ENCODE assay signal across 8 cellular contexts in the genomic region with DNA sequence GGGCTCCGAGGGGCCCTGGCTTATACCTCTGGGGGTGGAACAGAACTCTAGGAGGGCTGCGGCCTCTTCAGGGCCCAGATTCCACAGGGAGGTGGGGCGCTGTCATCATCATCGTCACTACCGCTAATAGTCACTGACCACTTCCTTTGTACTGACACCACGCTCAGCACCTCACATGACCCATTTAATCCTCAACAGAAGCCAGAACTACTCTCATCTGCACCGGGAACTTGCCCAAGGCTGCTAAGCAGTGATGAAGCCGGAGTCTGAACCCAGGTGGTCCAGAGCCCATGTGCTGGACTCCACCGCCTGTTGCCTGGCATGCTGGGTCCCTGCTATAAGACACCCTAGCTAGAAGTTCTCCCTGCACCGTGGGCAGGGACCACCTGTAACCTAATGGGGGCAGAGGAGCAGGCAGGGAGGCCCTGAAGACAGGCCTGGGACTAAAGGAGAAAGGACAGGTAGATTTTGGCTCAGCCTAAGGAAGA. TPM values are rescaled to one million over a fixed set of nuclear protein-coding genes. Genes with fewer than 3 reads are reported as not detected.
DNase-seq lines count a peak whose midpoint lies in the region; ATAC-seq and TF ChIP-seq lines count a peak whose summit lies in the region.

No MANE protein-coding gene starts in this region.

- 66 to 82% (median 79%) methylated on average over 7 to 10 of the region's 10 CpGs for WGBS in stomach, 5 donors

- ATAC-seq in activated T-cell treated with anti-CD3 and anti-CD28 coated beads, Interleukin-2, amount 50 U/mL, for 72 hours (replicated peaks in 1 of 2), result peak; percentile 52 to 66
- ATAC-seq in left ventricle myocardium superior, result peak; percentile 1

- H3K36me3 ChIP-seq in stomach, result peaks cover 25 to 81% (median 60%) of the 10 kb centered on the region in 4 donors

- H3K27ac ChIP-seq in stomach, result peak overlapping the region; percentile 26 to 81 (median 70)

- no peak for TF ChIP-seq CTCF in stomach (IDR thresholded peaks at IDR 0.05)

- peaks cover 10 to 60% (median 24%) of the 10 kb centered on the region in 4 donors for H3K4me1 ChIP-seq in stomach

- intact Hi-C loops in left ventricle myocardium superior (cut with micrococcal nuclease), result no loop called here
- intact Hi-C loops in stomach (cut with DNase I; ENCODE audit: low total_unique reads), result no loop called here

- H3K36me3 Mint-ChIP-seq in activated T-cell treated with anti-CD3 and anti-CD28 coated beads, Interleukin-2, amount 50 U/mL, for 72 hours (ENCODE audit: insufficient read depth in 2 of 2), result peaks cover 0 to 10% of the 10 kb centered on the region in 2 donors

- peaks cover 39% of the 10 kb centered on the region for H3K4me1 Mint-ChIP-seq in activated T-cell treated with anti-CD3 and anti-CD28 coated beads, Interleukin-2, amount 50 U/mL, for 72 hours (ENCODE audit: low read depth)

- H3K27me3 Mint-ChIP-seq in activated T-cell treated with anti-CD3 and anti-CD28 coated beads, Interleukin-2, amount 50 U/mL, for 72 hours (ENCODE audit: low read depth), result no peaks in the 10 kb centered on the region

- H3K4me3 ChIP-seq in stomach, result no peak overlapping the region

- CTCF ChIA-PET in HEK293T (lab: Yijun Ruan, JAX), result no interaction called here

- POLR2A ChIA-PET in HEK293T (lab: Yijun Ruan, JAX), result interaction anchor here (3.1 kb wide), 1 partner anchor 52 kb away, joined by 18 read pairs; a partner anchor contains a TSS

- H3K9me3 ChIP-seq in stomach, result no peaks in the 10 kb centered on the region

- TF ChIP-seq EP300 in stomach (IDR thresholded peaks at IDR 0.05), result no peak

- no peaks in the 10 kb centered on the region for H3K9me3 Mint-ChIP-seq in activated T-cell treated with anti-CD3 and anti-CD28 coated beads, Interleukin-2, amount 50 U/mL, for 72 hours

- TF ChIP-seq POLR2A in stomach (IDR thresholded peaks at IDR 0.05), result no peak

- peak; percentile 57 for DNase-seq in activated CD4-positive, alpha-beta T cell treated with anti-CD3 and anti-CD28 coated beads for 48 hours
- no peak for DNase-seq in activated CD4-positive, alpha-beta T cell treated with anti-CD3 and anti-CD28 coated beads, Interleukin-2, amount 50 U/mL, for 1 hour
- peak; percentile 40 to 52 for DNase-seq in activated T-cell treated with anti-CD3 and anti-CD28 coated beads, Interleukin-2, amount 50 U/mL, for 72 hours
- DNase-seq in left ventricle myocardium superior (no peak), stomach (peak; percentile 38), HPDE6-E6E7 (ENCODE audit: extremely low spot score) (no peak), HEK293T (ENCODE audit: extremely low spot score) (no peak), germinal center (ENCODE audit: low spot score) (no peak)

- H3K27me3 ChIP-seq in stomach, result no peaks in the 10 kb centered on the region

- peak overlapping the region; percentile 78 to 80 for H3K4me3 Mint-ChIP-seq in activated T-cell treated with anti-CD3 and anti-CD28 coated beads, Interleukin-2, amount 50 U/mL, for 72 hours

- H3K27ac Mint-ChIP-seq in activated T-cell treated with anti-CD3 and anti-CD28 coated beads, Interleukin-2, amount 50 U/mL, for 72 hours, result peak overlapping the region; percentile 84

TF ChIP-seq in HEK293T, 16 proteins besides CTCF, POLR2A, EP300 and RAD21:
- TF ChIP-seq CTBP1 (IDR thresholded peaks at IDR 0.05; ENCODE audit: borderline replicate concordance) (no peak), LEF1 (IDR thresholded peaks at IDR 0.05; ENCODE audit: borderline replicate concordance) (no peak), L3MBTL2 (conservative IDR thresholded peaks at IDR 0.05) (no peak), ELF4 (IDR thresholded peaks at IDR 0.05) (no peak), SUZ12 (IDR thresholded peaks at IDR 0.05) (no peak), FOXM1 (IDR thresholded peaks at IDR 0.05; ENCODE audit: borderline replicate concordance) (no peak), ARNT (IDR thresholded peaks at IDR 0.05) (no peak), BHLHE40 (IDR thresholded peaks at IDR 0.05; ENCODE audit: borderline replicate concordance) (no peak), FOXK2 (IDR thresholded peaks at IDR 0.05) (no peak), SP1 (IDR thresholded peaks at IDR 0.05) (no peak), FOXA1 (IDR thresholded peaks at IDR 0.05) (no peak), NFRKB (IDR thresholded peaks at IDR 0.05) (no peak), ZNF384 (IDR thresholded peaks at IDR 0.05) (no peak), HDGF (IDR thresholded peaks at IDR 0.05; ENCODE audit: borderline replicate concordance) (no peak)
- TF ChIP-seq, protein P1, sequence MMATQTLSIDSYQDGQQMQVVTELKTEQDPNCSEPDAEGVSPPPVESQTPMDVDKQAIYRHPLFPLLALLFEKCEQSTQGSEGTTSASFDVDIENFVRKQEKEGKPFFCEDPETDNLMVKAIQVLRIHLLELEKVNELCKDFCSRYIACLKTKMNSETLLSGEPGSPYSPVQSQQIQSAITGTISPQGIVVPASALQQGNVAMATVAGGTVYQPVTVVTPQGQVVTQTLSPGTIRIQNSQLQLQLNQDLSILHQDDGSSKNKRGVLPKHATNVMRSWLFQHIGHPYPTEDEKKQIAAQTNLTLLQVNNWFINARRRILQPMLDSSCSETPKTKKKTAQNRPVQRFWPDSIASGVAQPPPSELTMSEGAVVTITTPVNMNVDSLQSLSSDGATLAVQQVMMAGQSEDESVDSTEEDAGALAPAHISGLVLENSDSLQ (IDR thresholded peaks at IDR 0.05), result no peak
TF ChIP-seq in HEK293T: peak in this region for 0.

RNA-seq across cellular contexts. Expression of a gene that starts 12.0 kb away (rescaled TPM):
- total RNA-seq in activated T-cell treated with anti-CD3 and anti-CD28 coated beads, Interleukin-2, amount 50 U/mL, for 72 hours, result 10 to 100 TPM; 89.0 to 97.6 TPM
- 8.6 TPM for total RNA-seq in left ventricle myocardium superior
- 10 to 100 TPM in 4 of 5 donors, 1 to 10 TPM in 1; 9.0 to 45.5 (median 25.5) TPM for total RNA-seq in stomach
- polyA plus RNA-seq in stomach, result 10 to 100 TPM in 2 of 3 donors, 1 to 10 TPM in 1; 6.4 to 18.5 (median 17.9) TPM

RNA-seq across cellular contexts. Expression of a gene that starts 22.9 kb away (rescaled TPM):
- total RNA-seq in activated T-cell treated with anti-CD3 and anti-CD28 coated beads, Interleukin-2, amount 50 U/mL, for 72 hours, result 100 to 1,000 TPM in 1 of 2 donors, 10 to 100 TPM in 1; 90.2 to 109 TPM
- total RNA-seq in left ventricle myocardium superior (152 TPM), stomach (100 to 1,000 TPM in 1 of 5 donors, 10 to 100 TPM in 4; 28.6 to 122 (median 46.1) TPM)
- polyA plus RNA-seq in stomach, result 100 to 1,000 TPM in 1 of 3 donors, 10 to 100 TPM in 2; 87.3 to 104 (median 98.6) TPM

RNA-seq across cellular contexts. Expression of a gene that starts 46.2 kb away (rescaled TPM):
- 10 to 100 TPM; 16.5 to 24.1 TPM for total RNA-seq in activated T-cell treated with anti-CD3 and anti-CD28 coated beads, Interleukin-2, amount 50 U/mL, for 72 hours
- total RNA-seq in left ventricle myocardium superior, result 24.4 TPM
- total RNA-seq in stomach, result 10 to 100 TPM in 4 of 5 donors, 1 to 10 TPM in 1; 3.5 to 40.4 (median 11.9) TPM
- polyA plus RNA-seq in stomach, result 10 to 100 TPM; 24.2 to 34.7 (median 28.4) TPM

RNA-seq across cellular contexts. Expression of a gene that starts 47.6 kb away (rescaled TPM):
- 10 to 100 TPM; 20.7 to 22.6 TPM for total RNA-seq in activated T-cell treated with anti-CD3 and anti-CD28 coated beads, Interleukin-2, amount 50 U/mL, for 72 hours
- total RNA-seq in left ventricle myocardium superior, result 14.8 TPM
- total RNA-seq in stomach, result 100 to 1,000 TPM in 1 of 5 donors, 10 to 100 TPM in 3, 1 to 10 TPM in 1; 3.5 to 102 (median 33.0) TPM
- 10 to 100 TPM; 13.5 to 17.3 (median 15.1) TPM for polyA plus RNA-seq in stomach

Comparison
In these comparisons a context has a peak if more than half of its experiments do, and no peak if none do; other contexts are left out.
1. DNase-seq: peak in activated CD4-positive, alpha-beta T cell treated with anti-CD3 and anti-CD28 coated beads for 48 hours (single experiment), activated T-cell treated with anti-CD3 and anti-CD28 coated beads, Interleukin-2, amount 50 U/mL, for 72 hours (2 of 2) and stomach (single experiment); none in activated CD4-positive, alpha-beta T cell treated with anti-CD3 and anti-CD28 coated beads, Interleukin-2, amount 50 U/mL, for 1 hour (single experiment), left ventricle myocardium superior (single experiment), HPDE6-E6E7 (single experiment), HEK293T (single experiment) and germinal center (single experiment).